8 cellular contexts compared by ENCODE assay signal in genomic region chr14:51507556-51508511, GRCh38.
DNase-seq lines count a peak whose midpoint lies in the region; ATAC-seq and TF ChIP-seq lines count a peak whose summit lies in the region.

No MANE protein-coding gene starts in this region.

- H3F3A ChIP-seq in GM23338 (replicated peaks; ENCODE audit: low read depth) (no peaks in the 10 kb centered on the region), smooth muscle cell (ENCODE audit: low read depth) (no peaks in the 10 kb centered on the region)

- peaks cover 7% of the 10 kb centered on the region; the same call in 1 of the 2 replicates for H3K9me2 ChIP-seq in GM23338 (ENCODE audit: insufficient read depth)

- peaks cover 2% of the 10 kb centered on the region for H3K27me3 Mint-ChIP-seq in GM23338 (ENCODE audit: insufficient read depth, low read depth, poor library complexity)
- peaks cover 26% of the 10 kb centered on the region for H3K27me3 Mint-ChIP-seq in activated naive CD8-positive, alpha-beta T cell treated with anti-CD3 and anti-CD28 coated beads for 36 hours
- H3K27me3 Mint-ChIP-seq in CD4-positive, alpha-beta T cell, result peaks cover 25% of the 10 kb centered on the region

- DNase-seq in GM23338 (ENCODE audit: low spot score), result no peak
- peak; percentile 57 for DNase-seq in left cardiac atrium
- no peak for DNase-seq in smooth muscle cell (lab: John Stamatoyannopoulos, UW; ENCODE audit: unreplicated experiment)
- DNase-seq in activated T-cell treated with anti-CD3 and anti-CD28 coated beads, Interleukin-2, amount 50 U/mL, for 1 hour, result no peak
- no peak for DNase-seq in NOMO-1 treated with DMSO at 0.1 percent for 48 hours (lab: John Stamatoyannopoulos, UW; ENCODE audit: unreplicated experiment)
- DNase-seq in activated naive CD8-positive, alpha-beta T cell treated with anti-CD3 and anti-CD28 coated beads for 36 hours, result no peak
- DNase-seq in CD4-positive, alpha-beta T cell, result no peak

- H3K9ac ChIP-seq in smooth muscle cell (ENCODE audit: low read depth), result no peak overlapping the region

- H3K36me3 Mint-ChIP-seq in GM23338 (ENCODE audit: low read depth), result no peaks in the 10 kb centered on the region
- no peaks in the 10 kb centered on the region for H3K36me3 Mint-ChIP-seq in activated naive CD8-positive, alpha-beta T cell treated with anti-CD3 and anti-CD28 coated beads for 36 hours
- H3K36me3 Mint-ChIP-seq in CD4-positive, alpha-beta T cell (ENCODE audit: low read depth), result no peaks in the 10 kb centered on the region

- CTCF ChIA-PET in CD4-positive, alpha-beta T cell (lab: Charles Lee), result interaction anchor here (1.6 kb wide), 1 partner anchor 8 kb away, joined by 3 read pairs; no protein-coding TSS in a partner anchor

- H3K79me2 ChIP-seq in GM23338 (replicated peaks; ENCODE audit: insufficient read depth) (no peaks in the 10 kb centered on the region), smooth muscle cell (ENCODE audit: low read depth) (no peaks in the 10 kb centered on the region)

- no peak overlapping the region for H3K4me2 ChIP-seq in GM23338
- peak overlapping the region; percentile 27 for H3K4me2 ChIP-seq in smooth muscle cell

- TF ChIP-seq CTCF in GM23338 (conservative IDR thresholded peaks at IDR 0.05; ENCODE audit: low read depth in 2 of 2) (no peak), VCaP (conservative IDR thresholded peaks at IDR 0.05) (no peak), smooth muscle cell (IDR thresholded peaks at IDR 0.05; ENCODE audit: borderline replicate concordance, insufficient read depth, poor library complexity, severe bottlenecking) (no peak)
- TF ChIP-seq CTCF in CD4-positive, alpha-beta T cell (IDR thresholded peaks at IDR 0.05), result no peak

- H3K9me3 Mint-ChIP-seq in GM23338, result peaks cover 5% of the 10 kb centered on the region; the same call in 1 of the 3 replicates
- peaks cover 1% of the 10 kb centered on the region for H3K9me3 Mint-ChIP-seq in activated naive CD8-positive, alpha-beta T cell treated with anti-CD3 and anti-CD28 coated beads for 36 hours
- no peaks in the 10 kb centered on the region for H3K9me3 Mint-ChIP-seq in CD4-positive, alpha-beta T cell

- H3K4me1 Mint-ChIP-seq in GM23338, result peaks cover 8% of the 10 kb centered on the region
- H3K4me1 Mint-ChIP-seq in activated naive CD8-positive, alpha-beta T cell treated with anti-CD3 and anti-CD28 coated beads for 36 hours, result no peaks in the 10 kb centered on the region
- H3K4me1 Mint-ChIP-seq in CD4-positive, alpha-beta T cell (ENCODE audit: low read depth), result no peaks in the 10 kb centered on the region

- ATAC-seq in GM23338 (peak; percentile 53), left cardiac atrium (peak; percentile 86 to 89)
- ATAC-seq in CD4-positive, alpha-beta T cell (ENCODE audit: poor library complexity), result no peak

- H3K27ac ChIP-seq in GM23338 (ENCODE audit: low read depth) (no peak overlapping the region), VCaP (peak overlapping the region; percentile 59), smooth muscle cell (ENCODE audit: low read depth) (peak overlapping the region; percentile 57)
- no peak overlapping the region for H3K27ac ChIP-seq in CD4-positive, alpha-beta T cell (ENCODE audit: low read depth, low read length)

- H3K4me3 ChIP-seq in GM23338, result no peak overlapping the region
- no peak overlapping the region for H3K4me3 ChIP-seq in smooth muscle cell

- POLR2A ChIA-PET in CD4-positive, alpha-beta T cell (lab: Charles Lee), result interaction anchor here (0.5 kb wide), 1 partner anchor 1952 kb away, joined by 3 read pairs; no protein-coding TSS in a partner anchor

- H3K27ac Mint-ChIP-seq in GM23338, result no peak overlapping the region
- no peak overlapping the region for H3K27ac Mint-ChIP-seq in activated naive CD8-positive, alpha-beta T cell treated with anti-CD3 and anti-CD28 coated beads for 36 hours
- H3K27ac Mint-ChIP-seq in CD4-positive, alpha-beta T cell, result no peak overlapping the region

- H3K4me1 ChIP-seq in GM23338 (ENCODE audit: insufficient read depth) (no peaks in the 10 kb centered on the region), smooth muscle cell (ENCODE audit: low read depth) (peaks cover 15% of the 10 kb centered on the region)

- WGBS in smooth muscle cell (ENCODE audit: low lambda C conversion rate), result 60% methylated on average over 15 of the region's 15 CpGs

- H4K20me1 ChIP-seq in GM23338 (replicated peaks; ENCODE audit: insufficient read depth) (no peaks in the 10 kb centered on the region), smooth muscle cell (ENCODE audit: low read depth) (no peaks in the 10 kb centered on the region)

- peak overlapping the region; percentile 72 for H2AFZ ChIP-seq in GM23338
- H2AFZ ChIP-seq in smooth muscle cell (ENCODE audit: low read depth), result peak overlapping the region; percentile 79

- no peaks in the 10 kb centered on the region for H3K9me3 ChIP-seq in smooth muscle cell (replicated peaks; ENCODE audit: low read depth)
- no peaks in the 10 kb centered on the region for H3K9me3 ChIP-seq in CD4-positive, alpha-beta T cell (ENCODE audit: control insufficient read depth, low read length)

- H3K36me3 ChIP-seq in GM23338 (ENCODE audit: insufficient read depth) (no peaks in the 10 kb centered on the region), smooth muscle cell (ENCODE audit: low read depth) (no peaks in the 10 kb centered on the region)

- no peak overlapping the region for H3K4me3 Mint-ChIP-seq in GM23338
- H3K4me3 Mint-ChIP-seq in activated naive CD8-positive, alpha-beta T cell treated with anti-CD3 and anti-CD28 coated beads for 36 hours, result no peak overlapping the region
- no peak overlapping the region for H3K4me3 Mint-ChIP-seq in CD4-positive, alpha-beta T cell

- H3K27me3 ChIP-seq in GM23338 (ENCODE audit: insufficient read depth), result no peaks in the 10 kb centered on the region
- H3K27me3 ChIP-seq in smooth muscle cell (ENCODE audit: low read depth), result no peaks in the 10 kb centered on the region
- peaks cover 13% of the 10 kb centered on the region for H3K27me3 ChIP-seq in CD4-positive, alpha-beta T cell (ENCODE audit: control insufficient read depth, insufficient read depth, low read length)

- intact Hi-C loops in left cardiac atrium (cut with DNase I), result no loop called here
- intact Hi-C loops in CD4-positive, alpha-beta T cell (cut with DNase I, micrococcal nuclease), result no loop called here

TF ChIP-seq in GM23338, 12 proteins besides CTCF, POLR2A, EP300 and RAD21 (continues in another document):
- TF ChIP-seq, protein P1, sequence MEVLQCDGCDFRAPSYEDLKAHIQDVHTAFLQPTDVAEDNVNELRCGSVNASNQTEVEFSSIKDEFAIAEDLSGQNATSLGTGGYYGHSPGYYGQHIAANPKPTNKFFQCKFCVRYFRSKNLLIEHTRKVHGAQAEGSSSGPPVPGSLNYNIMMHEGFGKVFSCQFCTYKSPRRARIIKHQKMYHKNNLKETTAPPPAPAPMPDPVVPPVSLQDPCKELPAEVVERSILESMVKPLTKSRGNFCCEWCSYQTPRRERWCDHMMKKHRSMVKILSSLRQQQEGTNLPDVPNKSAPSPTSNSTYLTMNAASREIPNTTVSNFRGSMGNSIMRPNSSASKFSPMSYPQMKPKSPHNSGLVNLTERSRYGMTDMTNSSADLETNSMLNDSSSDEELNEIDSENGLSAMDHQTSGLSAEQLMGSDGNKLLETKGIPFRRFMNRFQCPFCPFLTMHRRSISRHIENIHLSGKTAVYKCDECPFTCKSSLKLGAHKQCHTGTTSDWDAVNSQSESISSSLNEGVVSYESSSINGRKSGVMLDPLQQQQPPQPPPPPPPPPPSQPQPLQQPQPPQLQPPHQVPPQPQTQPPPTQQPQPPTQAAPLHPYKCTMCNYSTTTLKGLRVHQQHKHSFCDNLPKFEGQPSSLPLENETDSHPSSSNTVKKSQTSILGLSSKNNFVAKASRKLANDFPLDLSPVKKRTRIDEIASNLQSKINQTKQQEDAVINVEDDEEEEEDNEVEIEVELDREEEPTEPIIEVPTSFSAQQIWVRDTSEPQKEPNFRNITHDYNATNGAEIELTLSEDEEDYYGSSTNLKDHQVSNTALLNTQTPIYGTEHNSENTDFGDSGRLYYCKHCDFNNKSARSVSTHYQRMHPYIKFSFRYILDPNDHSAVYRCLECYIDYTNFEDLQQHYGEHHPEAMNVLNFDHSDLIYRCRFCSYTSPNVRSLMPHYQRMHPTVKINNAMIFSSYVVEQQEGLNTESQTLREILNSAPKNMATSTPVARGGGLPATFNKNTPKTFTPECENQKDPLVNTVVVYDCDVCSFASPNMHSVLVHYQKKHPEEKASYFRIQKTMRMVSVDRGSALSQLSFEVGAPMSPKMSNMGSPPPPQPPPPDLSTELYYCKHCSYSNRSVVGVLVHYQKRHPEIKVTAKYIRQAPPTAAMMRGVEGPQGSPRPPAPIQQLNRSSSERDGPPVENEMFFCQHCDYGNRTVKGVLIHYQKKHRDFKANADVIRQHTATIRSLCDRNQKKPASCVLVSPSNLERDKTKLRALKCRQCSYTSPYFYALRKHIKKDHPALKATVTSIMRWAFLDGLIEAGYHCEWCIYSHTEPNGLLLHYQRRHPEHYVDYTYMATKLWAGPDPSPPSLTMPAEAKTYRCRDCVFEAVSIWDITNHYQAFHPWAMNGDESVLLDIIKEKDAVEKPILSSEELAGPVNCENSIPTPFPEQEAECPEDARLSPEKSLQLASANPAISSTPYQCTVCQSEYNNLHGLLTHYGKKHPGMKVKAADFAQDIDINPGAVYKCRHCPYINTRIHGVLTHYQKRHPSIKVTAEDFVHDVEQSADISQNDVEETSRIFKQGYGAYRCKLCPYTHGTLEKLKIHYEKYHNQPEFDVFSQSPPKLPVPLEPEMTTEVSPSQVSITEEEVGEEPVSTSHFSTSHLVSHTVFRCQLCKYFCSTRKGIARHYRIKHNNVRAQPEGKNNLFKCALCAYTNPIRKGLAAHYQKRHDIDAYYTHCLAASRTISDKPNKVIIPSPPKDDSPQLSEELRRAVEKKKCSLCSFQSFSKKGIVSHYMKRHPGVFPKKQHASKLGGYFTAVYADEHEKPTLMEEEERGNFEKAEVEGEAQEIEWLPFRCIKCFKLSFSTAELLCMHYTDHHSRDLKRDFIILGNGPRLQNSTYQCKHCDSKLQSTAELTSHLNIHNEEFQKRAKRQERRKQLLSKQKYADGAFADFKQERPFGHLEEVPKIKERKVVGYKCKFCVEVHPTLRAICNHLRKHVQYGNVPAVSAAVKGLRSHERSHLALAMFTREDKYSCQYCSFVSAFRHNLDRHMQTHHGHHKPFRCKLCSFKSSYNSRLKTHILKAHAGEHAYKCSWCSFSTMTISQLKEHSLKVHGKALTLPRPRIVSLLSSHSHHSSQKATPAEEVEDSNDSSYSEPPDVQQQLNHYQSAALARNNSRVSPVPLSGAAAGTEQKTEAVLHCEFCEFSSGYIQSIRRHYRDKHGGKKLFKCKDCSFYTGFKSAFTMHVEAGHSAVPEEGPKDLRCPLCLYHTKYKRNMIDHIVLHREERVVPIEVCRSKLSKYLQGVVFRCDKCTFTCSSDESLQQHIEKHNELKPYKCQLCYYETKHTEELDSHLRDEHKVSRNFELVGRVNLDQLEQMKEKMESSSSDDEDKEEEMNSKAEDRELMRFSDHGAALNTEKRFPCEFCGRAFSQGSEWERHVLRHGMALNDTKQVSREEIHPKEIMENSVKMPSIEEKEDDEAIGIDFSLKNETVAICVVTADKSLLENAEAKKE (CRISPR knock-in tag; IDR thresholded peaks at IDR 0.05), result no peak
- TF ChIP-seq EZH2 (IDR thresholded peaks at IDR 0.05; ENCODE audit: low read depth, unreplicated experiment) (no peak), NANOG (IDR thresholded peaks at IDR 0.05; ENCODE audit: borderline replicate concordance) (no peak)

Comparison
In these comparisons a context has a peak if more than half of its experiments do, and no peak if none do; other contexts are left out.
1. H3K27ac ChIP-seq: peak in VCaP (single experiment) and smooth muscle cell (single experiment); none in GM23338 (single experiment) and CD4-positive, alpha-beta T cell (single experiment).